Comparison of ENCODE assay signal across 16 cellular contexts in the genomic region with DNA sequence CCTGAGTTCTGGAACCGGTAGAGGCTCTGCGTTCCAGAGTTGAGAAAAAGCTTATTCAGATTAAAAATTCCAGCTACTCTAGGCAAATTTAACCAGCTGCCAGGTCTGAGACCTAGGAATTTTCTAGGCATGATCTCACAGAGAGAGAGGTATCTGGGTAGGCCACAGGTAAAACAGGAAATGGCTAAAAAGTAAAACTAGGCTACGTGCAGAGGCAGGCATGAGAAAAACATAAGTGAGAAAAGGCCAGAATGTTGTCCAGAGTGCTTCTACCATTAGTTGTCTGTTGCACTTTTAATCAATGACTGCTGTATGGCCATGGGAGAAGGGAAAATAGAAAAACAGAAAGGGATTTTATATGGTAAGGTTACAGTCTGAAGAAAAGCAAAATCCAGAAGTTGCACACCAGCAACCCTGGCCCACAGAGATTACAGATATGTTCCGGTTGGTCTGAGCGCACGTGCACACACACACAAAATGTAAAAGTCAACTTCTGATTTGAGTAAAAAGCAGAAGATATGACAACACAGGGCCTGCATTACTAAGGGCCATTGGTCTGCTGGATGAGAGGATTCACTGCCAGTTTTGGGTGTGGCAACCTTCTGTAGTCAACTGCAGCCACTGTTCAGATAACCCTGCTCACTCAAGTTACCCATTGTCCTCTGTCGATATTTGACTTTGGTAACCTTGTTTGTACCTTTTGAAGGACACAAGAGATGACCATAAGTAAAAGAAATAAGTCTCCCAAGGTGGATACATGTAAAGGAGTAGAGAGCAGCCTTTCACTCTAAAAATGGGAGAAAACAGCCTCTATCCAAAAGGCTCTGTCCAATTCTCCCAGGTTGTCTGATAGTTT.
A peak's percentile ranks its signal among the peaks of the same experiment; 100 is the strongest.
DNase-seq lines count a peak whose midpoint lies in the region; ATAC-seq, FAIRE-seq and TF ChIP-seq lines count a peak whose summit lies in the region.
"Had no signal": no experiment of that assay in that cellular context is flagged by ENCODE, and none has a peak within 500 bp of the region (broad histone marks: within the 10 kb centered on the region; RNA-seq: fewer than 3 reads in every experiment).

No MANE protein-coding gene starts in this region.

- H3K9me3 Mint-ChIP-seq in nephron progenitor cell = peaks cover 35% of the 10 kb centered on the region

- peaks cover 26% of the 10 kb centered on the region for H3K36me3 Mint-ChIP-seq in nephron progenitor cell (ENCODE audit: low read depth)

- H3K27ac Mint-ChIP-seq in nephron progenitor cell = no peak overlapping the region
- H3K27ac Mint-ChIP-seq: progenitor cell of endocrine pancreas had no signal

- TF ChIP-seq CTCF in nephron progenitor cell (IDR thresholded peaks at IDR 0.05) = no peak

- ATAC-seq in GM21381 (IDR thresholded peaks at IDR 0.05; ENCODE audit: unreplicated experiment) = peak; percentile 43
- peak; percentile 45 for ATAC-seq in HG02943 (IDR thresholded peaks at IDR 0.05; ENCODE audit: low read depth, unreplicated experiment)
- ATAC-seq in HG03558 (IDR thresholded peaks at IDR 0.05; ENCODE audit: extremely low read depth, unreplicated experiment) = peak; percentile 47

- H3K27me3 Mint-ChIP-seq in nephron progenitor cell (ENCODE audit: low read depth, poor library complexity) = no peaks in the 10 kb centered on the region
- H3K27me3 Mint-ChIP-seq: progenitor cell of endocrine pancreas had no signal

- H3K4me3 Mint-ChIP-seq in nephron progenitor cell = no peak overlapping the region

- peaks cover 5% of the 10 kb centered on the region for H3K4me1 Mint-ChIP-seq in nephron progenitor cell

- no peak for DNase-seq in GM18507 (ENCODE audit: extremely low spot score, insufficient read length, low read depth)
- no peak for DNase-seq in medulla oblongata (ENCODE audit: extremely low spot score)
- DNase-seq in DMS53 treated with DMSO at 0.1 percent for 48 hours (lab: John Stamatoyannopoulos, UW; ENCODE audit: unreplicated experiment) = no peak
- DNase-seq in nephron progenitor cell = no peak
- no peak for DNase-seq in activated effector memory CD4-positive, alpha-beta T cell treated with Interleukin-2 at 50 U/mL for 16 hours
- DNase-seq: activated CD8-positive, alpha-beta memory T cell treated with anti-CD3 and anti-CD28 coated beads, Interleukin-2, amount 50 U/mL, for 48 hours; anterior cingulate cortex; effector CD4-positive, alpha-beta T cell; lower lobe of right lung; NCI-H2171 treated with DMSO at 0.1 percent for 48 hours; stimulated activated CD4-positive, alpha-beta T cell treated with anti-CD3 and anti-CD28 coated beads, Interleukin-2, amount 100 ng/mL, for 24 hours; stomach had no signal

- peak; percentile 48 for FAIRE-seq in GM18507 (lab: Jason Lieb, UNC)
